ENCODE assay signal across 1 cellular context in the genomic region with DNA sequence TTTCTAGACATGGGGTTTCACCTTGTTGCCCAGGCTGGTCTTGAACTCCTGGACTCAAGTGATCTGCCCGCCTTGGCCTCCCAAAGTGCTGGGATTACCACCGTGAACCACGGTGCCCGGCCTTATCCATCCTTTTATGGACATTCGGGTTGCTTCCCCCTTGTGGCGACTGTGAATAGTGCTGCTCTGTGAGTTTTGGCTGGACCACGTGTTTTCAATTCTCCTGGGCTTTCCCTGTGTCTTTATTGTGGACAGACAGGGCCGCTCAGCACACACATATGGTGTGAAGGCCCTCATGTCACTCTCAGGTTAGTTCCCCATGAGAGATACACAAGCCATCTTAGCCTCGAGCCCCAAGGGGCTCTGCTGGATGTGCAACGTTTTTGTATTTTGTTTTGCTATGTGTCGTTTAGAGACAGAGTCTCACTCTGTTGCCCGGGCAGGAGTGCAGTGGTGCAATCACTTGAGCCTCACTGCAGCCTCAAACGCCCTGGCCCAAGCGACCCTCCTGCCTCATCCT.
TF ChIP-seq lines count a peak whose summit lies in the region.

No MANE protein-coding gene starts in this region.

TF ChIP-seq in HepG2, 621 proteins besides CTCF, POLR2A, EP300 and RAD21 (continued from another document):
- TF ChIP-seq, protein P1, sequence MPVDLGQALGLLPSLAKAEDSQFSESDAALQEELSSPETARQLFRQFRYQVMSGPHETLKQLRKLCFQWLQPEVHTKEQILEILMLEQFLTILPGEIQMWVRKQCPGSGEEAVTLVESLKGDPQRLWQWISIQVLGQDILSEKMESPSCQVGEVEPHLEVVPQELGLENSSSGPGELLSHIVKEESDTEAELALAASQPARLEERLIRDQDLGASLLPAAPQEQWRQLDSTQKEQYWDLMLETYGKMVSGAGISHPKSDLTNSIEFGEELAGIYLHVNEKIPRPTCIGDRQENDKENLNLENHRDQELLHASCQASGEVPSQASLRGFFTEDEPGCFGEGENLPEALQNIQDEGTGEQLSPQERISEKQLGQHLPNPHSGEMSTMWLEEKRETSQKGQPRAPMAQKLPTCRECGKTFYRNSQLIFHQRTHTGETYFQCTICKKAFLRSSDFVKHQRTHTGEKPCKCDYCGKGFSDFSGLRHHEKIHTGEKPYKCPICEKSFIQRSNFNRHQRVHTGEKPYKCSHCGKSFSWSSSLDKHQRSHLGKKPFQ (CRISPR knock-in tag; IDR thresholded peaks at IDR 0.05; ENCODE audit: insufficient replicate concordance), result peak; percentile 64
- TF ChIP-seq, protein P2, sequence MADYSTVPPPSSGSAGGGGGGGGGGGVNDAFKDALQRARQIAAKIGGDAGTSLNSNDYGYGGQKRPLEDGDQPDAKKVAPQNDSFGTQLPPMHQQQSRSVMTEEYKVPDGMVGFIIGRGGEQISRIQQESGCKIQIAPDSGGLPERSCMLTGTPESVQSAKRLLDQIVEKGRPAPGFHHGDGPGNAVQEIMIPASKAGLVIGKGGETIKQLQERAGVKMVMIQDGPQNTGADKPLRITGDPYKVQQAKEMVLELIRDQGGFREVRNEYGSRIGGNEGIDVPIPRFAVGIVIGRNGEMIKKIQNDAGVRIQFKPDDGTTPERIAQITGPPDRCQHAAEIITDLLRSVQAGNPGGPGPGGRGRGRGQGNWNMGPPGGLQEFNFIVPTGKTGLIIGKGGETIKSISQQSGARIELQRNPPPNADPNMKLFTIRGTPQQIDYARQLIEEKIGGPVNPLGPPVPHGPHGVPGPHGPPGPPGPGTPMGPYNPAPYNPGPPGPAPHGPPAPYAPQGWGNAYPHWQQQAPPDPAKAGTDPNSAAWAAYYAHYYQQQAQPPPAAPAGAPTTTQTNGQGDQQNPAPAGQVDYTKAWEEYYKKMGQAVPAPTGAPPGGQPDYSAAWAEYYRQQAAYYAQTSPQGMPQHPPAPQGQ (CRISPR knock-in tag; IDR thresholded peaks at IDR 0.05; ENCODE audit: borderline replicate concordance), result no peak
- no peak for TF ChIP-seq CREBL2 (CRISPR knock-in tag; IDR thresholded peaks at IDR 0.05; ENCODE audit: borderline replicate concordance)
- no peak for TF ChIP-seq MED1 (CRISPR knock-in tag; IDR thresholded peaks at IDR 0.05)
- no peak for TF ChIP-seq HNRNPUL1 (IDR thresholded peaks at IDR 0.05; ENCODE audit: low read depth, low read length)
- TF ChIP-seq HMG20B (CRISPR knock-in tag; conservative IDR thresholded peaks at IDR 0.05), result no peak
- peak; percentile 32; the same call in 1 of the 2 replicates for TF ChIP-seq ARID4A (CRISPR knock-in tag; IDR thresholded peaks at IDR 0.05; ENCODE audit: borderline replicate concordance)
- no peak for TF ChIP-seq CENPX (CRISPR knock-in tag; IDR thresholded peaks at IDR 0.05)
- no peak for TF ChIP-seq ZNF569 (CRISPR knock-in tag; IDR thresholded peaks at IDR 0.05; ENCODE audit: borderline replicate concordance)
- no peak for TF ChIP-seq EEA1 (CRISPR knock-in tag; IDR thresholded peaks at IDR 0.05; ENCODE audit: borderline replicate concordance)
- TF ChIP-seq ZNF44 (CRISPR knock-in tag; IDR thresholded peaks at IDR 0.05), result no peak
- no peak for TF ChIP-seq CBX1 (IDR thresholded peaks at IDR 0.05; ENCODE audit: low read depth)
- TF ChIP-seq NR2F6 (IDR thresholded peaks at IDR 0.05), result no peak
- TF ChIP-seq NR2F6 (CRISPR knock-in tag; IDR thresholded peaks at IDR 0.05), result no peak
- TF ChIP-seq SMAD3 (CRISPR knock-in tag; IDR thresholded peaks at IDR 0.05), result no peak
- TF ChIP-seq, protein P3, sequence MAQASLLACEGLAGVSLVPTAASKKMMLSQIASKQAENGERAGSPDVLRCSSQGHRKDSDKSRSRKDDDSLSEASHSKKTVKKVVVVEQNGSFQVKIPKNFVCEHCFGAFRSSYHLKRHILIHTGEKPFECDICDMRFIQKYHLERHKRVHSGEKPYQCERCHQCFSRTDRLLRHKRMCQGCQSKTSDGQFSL (CRISPR knock-in tag; IDR thresholded peaks at IDR 0.05), result no peak
- 0 out of 2 replicates have a peak, but pooled peaks have one; percentile 22 for TF ChIP-seq ZNF362 (CRISPR knock-in tag; IDR thresholded peaks at IDR 0.05; ENCODE audit: borderline replicate concordance)
- TF ChIP-seq, protein P4, sequence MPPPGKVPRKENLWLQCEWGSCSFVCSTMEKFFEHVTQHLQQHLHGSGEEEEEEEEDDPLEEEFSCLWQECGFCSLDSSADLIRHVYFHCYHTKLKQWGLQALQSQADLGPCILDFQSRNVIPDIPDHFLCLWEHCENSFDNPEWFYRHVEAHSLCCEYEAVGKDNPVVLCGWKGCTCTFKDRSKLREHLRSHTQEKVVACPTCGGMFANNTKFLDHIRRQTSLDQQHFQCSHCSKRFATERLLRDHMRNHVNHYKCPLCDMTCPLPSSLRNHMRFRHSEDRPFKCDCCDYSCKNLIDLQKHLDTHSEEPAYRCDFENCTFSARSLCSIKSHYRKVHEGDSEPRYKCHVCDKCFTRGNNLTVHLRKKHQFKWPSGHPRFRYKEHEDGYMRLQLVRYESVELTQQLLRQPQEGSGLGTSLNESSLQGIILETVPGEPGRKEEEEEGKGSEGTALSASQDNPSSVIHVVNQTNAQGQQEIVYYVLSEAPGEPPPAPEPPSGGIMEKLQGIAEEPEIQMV (CRISPR knock-in tag; IDR thresholded peaks at IDR 0.05; ENCODE audit: low read depth), result no peak
- TF ChIP-seq ZNF644 (CRISPR knock-in tag; IDR thresholded peaks at IDR 0.05; ENCODE audit: low read depth), result no peak
